9 cellular contexts compared by ENCODE assay signal in genomic region chr2:179898873-179899272, GRCh38. TPM values are rescaled to one million over a fixed set of nuclear protein-coding genes. Genes with fewer than 3 reads are reported as not detected.
DNase-seq lines count a peak whose midpoint lies in the region; ATAC-seq, FAIRE-seq and TF ChIP-seq lines count a peak whose summit lies in the region.
"Had no signal": no experiment of that assay in that cellular context is flagged by ENCODE, and none has a peak within 500 bp of the region (broad histone marks: within the 10 kb centered on the region; RNA-seq: fewer than 3 reads in every experiment).

No MANE protein-coding gene starts in this region.

- intact Hi-C loops in ovary (cut with DNase I): no loop called here

- no peak for TF ChIP-seq POLR2A in ovary (IDR thresholded peaks at IDR 0.05)

- TF ChIP-seq CTCF in D721Med (IDR thresholded peaks at IDR 0.05; ENCODE audit: insufficient read depth, missing control alignments) (peak; percentile 68), foreskin keratinocyte (conservative IDR thresholded peaks at IDR 0.05) (peak; percentile 62), ovary (IDR thresholded peaks at IDR 0.05) (no peak), right atrium auricular region (IDR thresholded peaks at IDR 0.05) (no peak)

- H3K4me3 ChIP-seq in ovary (no peak overlapping the region), right atrium auricular region (no peak overlapping the region)

- WGBS in ovary, 3 donors: 76 to 83% (median 82%) methylated on average over 4 of the region's 4 CpGs

- FAIRE-seq in D721Med (lab: Jason Lieb, UNC): no peak

- H3K27me3 ChIP-seq in foreskin keratinocyte (peaks cover 7% of the 10 kb centered on the region), ovary (no peaks in the 10 kb centered on the region), right atrium auricular region (no peaks in the 10 kb centered on the region)

- H3K27ac ChIP-seq in foreskin keratinocyte: no peak overlapping the region
- no peak overlapping the region for H3K27ac ChIP-seq in ovary
- H3K27ac ChIP-seq in right atrium auricular region: no peak overlapping the region

- no peak for DNase-seq in D721Med (ENCODE audit: insufficient read length, low spot score)
- peak; percentile 89 for DNase-seq in OCI-M1 (lab: John Stamatoyannopoulos, UW)
- peak; percentile 12 to 39 for DNase-seq in foreskin keratinocyte
- no peak for DNase-seq in ovary
- DNase-seq in right atrium auricular region (ENCODE audit: low spot score): no peak
- DNase-seq: activated B cell treated with CpG ODN at 0.5 μM for 24 hours had no signal

- peak; percentile 85 for ATAC-seq in GM18909 (IDR thresholded peaks at IDR 0.05; ENCODE audit: poor library complexity, unreplicated experiment)
- ATAC-seq in HG03378 (IDR thresholded peaks at IDR 0.05; ENCODE audit: unreplicated experiment): peak; percentile 83
- peak; percentile 82 for ATAC-seq in foreskin keratinocyte
- no peak for ATAC-seq in GM21447 (IDR thresholded peaks at IDR 0.05; ENCODE audit: unreplicated experiment)

- no peak for TF ChIP-seq EP300 in ovary (IDR thresholded peaks at IDR 0.05)

- H3K4me1 ChIP-seq in foreskin keratinocyte: no peaks in the 10 kb centered on the region
- no peaks in the 10 kb centered on the region for H3K4me1 ChIP-seq in ovary (ENCODE audit: insufficient read depth)
- H3K4me1 ChIP-seq in right atrium auricular region: no peaks in the 10 kb centered on the region

- H3K9me3 ChIP-seq in ovary (no peaks in the 10 kb centered on the region), right atrium auricular region (no peaks in the 10 kb centered on the region)

- H3K36me3 ChIP-seq in ovary (no peaks in the 10 kb centered on the region), right atrium auricular region (no peaks in the 10 kb centered on the region)

RNA-seq across cellular contexts. Expression of gene ZNF385B, which starts 37.5 kb away (rescaled TPM):
- 0.42 and 0.44 TPM in 2 replicates for total RNA-seq in foreskin keratinocyte
- 0.52 and 0.57 TPM in 2 replicates for polyA plus RNA-seq in foreskin keratinocyte
- total RNA-seq in ovary: 10 to 100 TPM in 1 of 7 donors, 1 to 10 TPM in 6; 5.4 to 20.0 (median 9.1) TPM
- 10 to 100 TPM in 1 of 2 donors, 1 to 10 TPM in 1; 4.8 to 20.9 TPM for polyA plus RNA-seq in ovary
- 10 to 100 TPM; 23.2 to 33.3 TPM for total RNA-seq in right atrium auricular region
- total RNA-seq: activated B cell treated with CpG ODN at 0.5 μM for 24 hours had no signal

Comparison
In these comparisons a context has a peak if more than half of its experiments do, and no peak if none do; other contexts are left out.
1. DNase-seq: peak in OCI-M1 (single experiment) and foreskin keratinocyte (2 of 2); none in D721Med (single experiment), ovary (0 of 5) and right atrium auricular region (single experiment).
2. CTCF ChIP-seq: peak in D721Med (single experiment) and foreskin keratinocyte (single experiment); none in ovary (0 of 3) and right atrium auricular region (0 of 2).